ENCODE assay signal across 29 cellular contexts in the genomic region with DNA sequence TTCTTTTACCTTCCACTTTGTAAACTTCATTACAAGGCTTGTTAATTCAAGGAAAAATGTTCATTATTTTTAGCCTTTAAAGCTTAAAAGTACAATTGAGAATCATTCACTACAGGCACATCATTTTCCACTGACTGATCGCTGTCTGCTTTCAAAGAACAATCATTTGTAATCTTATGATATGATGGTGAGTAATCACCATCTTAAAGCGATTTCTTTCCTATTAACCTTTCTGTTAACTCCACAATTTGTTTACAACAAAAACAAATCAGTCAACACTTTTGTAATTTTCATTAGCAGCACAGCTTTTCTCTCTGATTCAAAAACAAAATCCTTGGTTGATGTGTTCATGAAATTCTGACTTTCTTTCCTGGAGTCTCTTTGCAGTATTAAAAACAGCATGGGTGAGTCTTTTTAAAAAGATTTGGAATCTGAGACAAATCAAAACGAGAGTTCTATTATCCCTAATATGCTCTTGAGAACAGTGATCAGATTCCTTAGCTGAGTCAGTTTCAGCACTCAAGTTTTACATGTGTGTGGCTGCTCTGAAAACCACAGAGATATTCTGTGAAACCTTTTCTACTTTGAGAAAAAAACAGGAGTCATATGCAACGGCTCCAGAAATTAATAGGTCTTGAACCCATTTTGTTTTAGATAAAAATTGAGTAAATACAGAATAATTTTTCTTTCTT.
DNase-seq lines count a peak whose midpoint lies in the region; ATAC-seq and TF ChIP-seq lines count a peak whose summit lies in the region.
"Had no signal": no experiment of that assay in that cellular context is flagged by ENCODE, and none has a peak within 500 bp of the region (broad histone marks: within the 10 kb centered on the region; RNA-seq: fewer than 3 reads in every experiment).

No MANE protein-coding gene starts in this region.

- no peak overlapping the region for H3K56ac ChIP-seq in mesendoderm (ENCODE audit: low read length)

- WGBS in mesendoderm (ENCODE audit: extremely low coverage, insufficient coverage, low lambda C conversion rate) = no CpG with 5 or more reads among the region's 4 CpGs
- 50 to 58% methylated on average over 4 of the region's 4 CpGs for WGBS in thyroid gland, 2 donors

- H3K36me3 ChIP-seq in mesendoderm (ENCODE audit: control insufficient read depth, insufficient read depth, low read length) (no peaks in the 10 kb centered on the region), thyroid gland (no peaks in the 10 kb centered on the region)
- H3K36me3 ChIP-seq: adrenal gland, heart left ventricle, ovary, transverse colon had no signal

- H3K27me3 Mint-ChIP-seq in WTC11 (ENCODE audit: low read depth) (no peaks in the 10 kb centered on the region), mesothelial cell of epicardium (ENCODE audit: low read depth) (peaks cover 4% of the 10 kb centered on the region)
- H3K27me3 Mint-ChIP-seq: activated CD4-positive, alpha-beta T cell treated with anti-CD3 and anti-CD28 coated beads, Interleukin-2, amount 10 ng/mL, durations not matched to agents 24 days and 14 days; CD4-positive, alpha-beta T cell; stimulated activated naive CD8-positive, alpha-beta T cell treated with anti-CD3 and anti-CD28 coated beads, Interleukin-15, Interleukin-2, amounts not matched to agents 100 ng/mL and 50 ng/mL, for 24 hours had no signal

- no peak overlapping the region for H3K9ac ChIP-seq in mesendoderm (ENCODE audit: low read length)
- H3K9ac ChIP-seq: SK-N-SH had no signal

- H2BK15ac ChIP-seq in mesendoderm (replicated peaks; ENCODE audit: low read depth) = no peak overlapping the region

- H3K27ac Mint-ChIP-seq in WTC11 (peak overlapping the region; percentile 26; the same call in 1 of the 2 replicates), mesothelial cell of epicardium (no peak overlapping the region)
- H3K27ac Mint-ChIP-seq: activated CD4-positive, alpha-beta T cell treated with anti-CD3 and anti-CD28 coated beads, Interleukin-2, amount 10 ng/mL, durations not matched to agents 24 days and 14 days; CD4-positive, alpha-beta T cell; HFFc6; naive B cell; stimulated activated naive CD8-positive, alpha-beta T cell treated with anti-CD3 and anti-CD28 coated beads, Interleukin-15, Interleukin-2, amounts not matched to agents 100 ng/mL and 50 ng/mL, for 24 hours; T-helper 2 cell treated with Interferon-gamma antibody and Interleukin-4, amounts not matched to agents 5 μg/mL and 100 μg/mL, for 36 hours had no signal

- no peak for ATAC-seq in WTC11
- ATAC-seq: heart left ventricle, left colon, right cardiac atrium had no signal

- H3K4me3 Mint-ChIP-seq in WTC11 (no peak overlapping the region), mesothelial cell of epicardium (no peak overlapping the region)
- H3K4me3 Mint-ChIP-seq: activated CD4-positive, alpha-beta T cell treated with anti-CD3 and anti-CD28 coated beads, Interleukin-2, amount 10 ng/mL, durations not matched to agents 24 days and 14 days; CD4-positive, alpha-beta T cell; HFFc6; naive B cell; stimulated activated naive CD8-positive, alpha-beta T cell treated with anti-CD3 and anti-CD28 coated beads, Interleukin-15, Interleukin-2, amounts not matched to agents 100 ng/mL and 50 ng/mL, for 24 hours; T-helper 2 cell treated with Interferon-gamma antibody and Interleukin-4, amounts not matched to agents 5 μg/mL and 100 μg/mL, for 36 hours had no signal

- H3K27me3 ChIP-seq in mesendoderm (ENCODE audit: insufficient read depth, low read length, poor library complexity) (no peaks in the 10 kb centered on the region), thyroid gland (no peaks in the 10 kb centered on the region)
- H3K27me3 ChIP-seq: adrenal gland, heart left ventricle, ovary, transverse colon had no signal

- H3K4me1 ChIP-seq in mesendoderm (ENCODE audit: control insufficient read depth, low read depth, low read length) = no peaks in the 10 kb centered on the region
- H3K4me1 ChIP-seq in thyroid gland = no peaks in the 10 kb centered on the region
- H3K4me1 ChIP-seq: adrenal gland, heart left ventricle, transverse colon had no signal

- no peak for TF ChIP-seq POLR2A in thyroid gland (IDR thresholded peaks at IDR 0.05)

- H3K18ac ChIP-seq in mesendoderm (ENCODE audit: low read length) = no peak overlapping the region

- H3K4me1 Mint-ChIP-seq in WTC11 (peaks cover 4% of the 10 kb centered on the region), mesothelial cell of epicardium (peaks cover 4% of the 10 kb centered on the region)
- H3K4me1 Mint-ChIP-seq: activated CD4-positive, alpha-beta T cell treated with anti-CD3 and anti-CD28 coated beads, Interleukin-2, amount 10 ng/mL, durations not matched to agents 24 days and 14 days; naive B cell had no signal

- H3K36me3 Mint-ChIP-seq in WTC11 = no peaks in the 10 kb centered on the region
- no peaks in the 10 kb centered on the region for H3K36me3 Mint-ChIP-seq in mesothelial cell of epicardium
- H3K36me3 Mint-ChIP-seq: naive B cell had no signal

- CTCF ChIA-PET in WTC11 (lab: Charles Lee) = no interaction called here

- POLR2A ChIA-PET in WTC11 (lab: Charles Lee) = no interaction called here

- H3K4ac ChIP-seq in mesendoderm (ENCODE audit: low read depth, low read length) = no peak overlapping the region

- intact Hi-C loops in thyroid gland (cut with DNase I) = no loop called here

- DNase-seq in NCI-H524 treated with DMSO at 0.1 percent for 48 hours (lab: John Stamatoyannopoulos, UW) (peak; percentile 5), NCI-H524 (lab: John Stamatoyannopoulos, UW) (no peak), WTC11 (ENCODE audit: low spot score) (no peak), iris pigment epithelial cell (ENCODE audit: low read depth) (peak; percentile 1), mesothelial cell of epicardium (ENCODE audit: low spot score in 2 of 2, unreplicated experiment in 2 of 2) (no peak), NCI-H2081 (lab: John Stamatoyannopoulos, UW) (no peak), mesendoderm (no peak), thyroid gland (no peak)
- DNase-seq: 8988T; activated CD4-positive, alpha-beta T cell treated with anti-CD3 and anti-CD28 coated beads, Interleukin-2, amount 10 ng/mL, durations not matched to agents 24 days and 14 days; activated naive CD4-positive, alpha-beta T cell treated with Interleukin-2 at 50 U/mL for 16 hours; activated T-cell treated with anti-CD3 and anti-CD28 coated beads, Interleukin-2, amount 50 U/mL, for 48 hours; adrenal gland; caudate nucleus; CD4-positive, alpha-beta T cell; heart left ventricle; HFFc6; left colon; naive B cell; NCI-H1436; NCI-H2107; NCI-H526; ovary; right cardiac atrium; SK-N-SH; transverse colon had no signal

- no peak overlapping the region for H2BK120ac ChIP-seq in mesendoderm (ENCODE audit: low read depth, low read length)

- H4K5ac ChIP-seq in mesendoderm (ENCODE audit: low read length) = no peak overlapping the region

- no peaks in the 10 kb centered on the region for H3K79me1 ChIP-seq in mesendoderm (ENCODE audit: low read length)

- no peak overlapping the region for H4K8ac ChIP-seq in mesendoderm (ENCODE audit: low read depth, low read length)

- no peak overlapping the region for H3K4me2 ChIP-seq in mesendoderm (ENCODE audit: low read length)
- H3K4me2 ChIP-seq: SK-N-SH had no signal

- H3K4me3 ChIP-seq in mesendoderm (ENCODE audit: low read length) = no peak overlapping the region
- H3K4me3 ChIP-seq in thyroid gland (replicated peaks in 1 of 3) = no peak overlapping the region
- H3K4me3 ChIP-seq: adrenal gland, heart left ventricle, ovary, transverse colon had no signal

- no peak overlapping the region for H2BK5ac ChIP-seq in mesendoderm (ENCODE audit: low read length)

- no peak overlapping the region for H2AK5ac ChIP-seq in mesendoderm (ENCODE audit: low read length)

- H3K9me3 Mint-ChIP-seq in WTC11 (no peaks in the 10 kb centered on the region), mesothelial cell of epicardium (no peaks in the 10 kb centered on the region)
- H3K9me3 Mint-ChIP-seq: activated CD4-positive, alpha-beta T cell treated with anti-CD3 and anti-CD28 coated beads, Interleukin-2, amount 10 ng/mL, durations not matched to agents 24 days and 14 days; CD4-positive, alpha-beta T cell; naive B cell had no signal

- H3K79me2 ChIP-seq in mesendoderm (ENCODE audit: control insufficient read depth, insufficient read depth, low read length) = no peaks in the 10 kb centered on the region

- H3K9me3 ChIP-seq in thyroid gland = no peaks in the 10 kb centered on the region
- H3K9me3 ChIP-seq: adrenal gland, heart left ventricle, ovary, SK-N-SH, transverse colon had no signal

- H3K27ac ChIP-seq in mesendoderm (ENCODE audit: low read depth, low read length) = no peak overlapping the region
- H3K27ac ChIP-seq in thyroid gland = no peak overlapping the region
- H3K27ac ChIP-seq: adrenal gland, heart left ventricle, ovary, transverse colon, VCaP had no signal

- no peak overlapping the region for H3K23ac ChIP-seq in mesendoderm (ENCODE audit: low read length)

- TF ChIP-seq CTCF in WTC11 (IDR thresholded peaks at IDR 0.05) (no peak), mesothelial cell of epicardium (IDR thresholded peaks at IDR 0.05; ENCODE audit: unreplicated experiment) (no peak), thyroid gland (IDR thresholded peaks at IDR 0.05) (no peak)

TF ChIP-seq in WTC11, 78 proteins besides CTCF, POLR2A, EP300 and RAD21 (continues in another document):
- TF ChIP-seq, protein P1, sequence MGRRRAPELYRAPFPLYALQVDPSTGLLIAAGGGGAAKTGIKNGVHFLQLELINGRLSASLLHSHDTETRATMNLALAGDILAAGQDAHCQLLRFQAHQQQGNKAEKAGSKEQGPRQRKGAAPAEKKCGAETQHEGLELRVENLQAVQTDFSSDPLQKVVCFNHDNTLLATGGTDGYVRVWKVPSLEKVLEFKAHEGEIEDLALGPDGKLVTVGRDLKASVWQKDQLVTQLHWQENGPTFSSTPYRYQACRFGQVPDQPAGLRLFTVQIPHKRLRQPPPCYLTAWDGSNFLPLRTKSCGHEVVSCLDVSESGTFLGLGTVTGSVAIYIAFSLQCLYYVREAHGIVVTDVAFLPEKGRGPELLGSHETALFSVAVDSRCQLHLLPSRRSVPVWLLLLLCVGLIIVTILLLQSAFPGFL (CRISPR knock-in tag; IDR thresholded peaks at IDR 0.05; ENCODE audit: borderline replicate concordance) = no peak
- TF ChIP-seq MYBL2 (CRISPR knock-in tag; IDR thresholded peaks at IDR 0.05) = no peak

Comparison
In these comparisons a context has a peak if more than half of its experiments do, and no peak if none do; other contexts are left out.
1. DNase-seq: peak in NCI-H524 treated with DMSO at 0.1 percent for 48 hours (single experiment) and iris pigment epithelial cell (single experiment); none in NCI-H524 (0 of 2), WTC11 (single experiment), mesothelial cell of epicardium (0 of 2), NCI-H2081 (0 of 2), mesendoderm (single experiment) and thyroid gland (0 of 2).